In genomic region chr9:128829477-128830251, GRCh38 we compare ENCODE assay signal across 1 cellular context.
A peak's percentile ranks its signal among the peaks of the same experiment; 100 is the strongest.
TF ChIP-seq lines count a peak whose summit lies in the region.

TSS of gene SPOUT1 (minus strand) at chr9:128829794. CDS start at chr9:128829780, 14 bp downstream.

TF ChIP-seq in HEK293, 187 proteins besides CTCF, POLR2A, EP300 and RAD21 (continued from another document):
- TF ChIP-seq, protein P1, sequence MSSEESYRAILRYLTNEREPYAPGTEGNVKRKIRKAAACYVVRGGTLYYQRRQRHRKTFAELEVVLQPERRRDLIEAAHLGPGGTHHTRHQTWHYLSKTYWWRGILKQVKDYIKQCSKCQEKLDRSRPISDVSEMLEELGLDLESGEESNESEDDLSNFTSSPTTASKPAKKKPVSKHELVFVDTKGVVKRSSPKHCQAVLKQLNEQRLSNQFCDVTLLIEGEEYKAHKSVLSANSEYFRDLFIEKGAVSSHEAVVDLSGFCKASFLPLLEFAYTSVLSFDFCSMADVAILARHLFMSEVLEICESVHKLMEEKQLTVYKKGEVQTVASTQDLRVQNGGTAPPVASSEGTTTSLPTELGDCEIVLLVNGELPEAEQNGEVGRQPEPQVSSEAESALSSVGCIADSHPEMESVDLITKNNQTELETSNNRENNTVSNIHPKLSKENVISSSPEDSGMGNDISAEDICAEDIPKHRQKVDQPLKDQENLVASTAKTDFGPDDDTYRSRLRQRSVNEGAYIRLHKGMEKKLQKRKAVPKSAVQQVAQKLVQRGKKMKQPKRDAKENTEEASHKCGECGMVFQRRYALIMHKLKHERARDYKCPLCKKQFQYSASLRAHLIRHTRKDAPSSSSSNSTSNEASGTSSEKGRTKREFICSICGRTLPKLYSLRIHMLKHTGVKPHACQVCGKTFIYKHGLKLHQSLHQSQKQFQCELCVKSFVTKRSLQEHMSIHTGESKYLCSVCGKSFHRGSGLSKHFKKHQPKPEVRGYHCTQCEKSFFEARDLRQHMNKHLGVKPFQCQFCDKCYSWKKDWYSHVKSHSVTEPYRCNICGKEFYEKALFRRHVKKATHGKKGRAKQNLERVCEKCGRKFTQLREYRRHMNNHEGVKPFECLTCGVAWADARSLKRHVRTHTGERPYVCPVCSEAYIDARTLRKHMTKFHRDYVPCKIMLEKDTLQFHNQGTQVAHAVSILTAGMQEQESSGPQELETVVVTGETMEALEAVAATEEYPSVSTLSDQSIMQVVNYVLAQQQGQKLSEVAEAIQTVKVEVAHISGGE (tag by site-specific recombination; conservative IDR thresholded peaks at IDR 0.05; ENCODE audit: low read depth), result peak; percentile 84
- TF ChIP-seq PRDM1 (tag by site-specific recombination; IDR thresholded peaks at IDR 0.05) (no peak), ZBTB1 (tag by site-specific recombination; IDR thresholded peaks at IDR 0.05) (no peak), ZNF473 (tag by site-specific recombination; IDR thresholded peaks at IDR 0.05) (no peak), ZNF280C (tag by site-specific recombination; IDR thresholded peaks at IDR 0.05) (no peak), KLF10 (tag by site-specific recombination; IDR thresholded peaks at IDR 0.05) (peak; percentile 99), ZNF791 (tag by site-specific recombination; IDR thresholded peaks at IDR 0.05) (no peak), ZNF16 (tag by site-specific recombination; IDR thresholded peaks at IDR 0.05; ENCODE audit: low read depth) (no peak), ZNF19 (tag by site-specific recombination; IDR thresholded peaks at IDR 0.05; ENCODE audit: low read depth) (no peak), ZNF776 (tag by site-specific recombination; IDR thresholded peaks at IDR 0.05; ENCODE audit: borderline replicate concordance) (no peak), ZNF544 (tag by site-specific recombination; IDR thresholded peaks at IDR 0.05) (no peak), ZBTB10 (tag by site-specific recombination; IDR thresholded peaks at IDR 0.05) (no peak), ZSCAN30 (tag by site-specific recombination; IDR thresholded peaks at IDR 0.05) (peak; percentile 84), ZNF248 (tag by site-specific recombination; IDR thresholded peaks at IDR 0.05) (no peak), BCL11B (tag by site-specific recombination; IDR thresholded peaks at IDR 0.05; ENCODE audit: low read depth) (no peak), YY2 (tag by site-specific recombination; IDR thresholded peaks at IDR 0.05) (peak; percentile 89), ZBTB48 (tag by site-specific recombination; IDR thresholded peaks at IDR 0.05) (peak; percentile 86), ZNF560 (tag by site-specific recombination; IDR thresholded peaks at IDR 0.05; ENCODE audit: borderline replicate concordance) (no peak), ZNF624 (tag by site-specific recombination; IDR thresholded peaks at IDR 0.05) (no peak), ZNF341 (tag by site-specific recombination; IDR thresholded peaks at IDR 0.05; ENCODE audit: low read depth) (peak; percentile 76), ZNF416 (tag by site-specific recombination; IDR thresholded peaks at IDR 0.05) (no peak), KLF8 (tag by site-specific recombination; IDR thresholded peaks at IDR 0.05) (peak; percentile 94), HOXA7 (CRISPR knock-in tag; IDR thresholded peaks at IDR 0.05; ENCODE audit: borderline replicate concordance) (no peak), ZNF239 (tag by site-specific recombination; IDR thresholded peaks at IDR 0.05) (no peak), FEZF1 (tag by site-specific recombination; IDR thresholded peaks at IDR 0.05) (no peak), ZNF837 (tag by site-specific recombination; IDR thresholded peaks at IDR 0.05) (no peak), ZNF138 (tag by site-specific recombination; IDR thresholded peaks at IDR 0.05; ENCODE audit: borderline replicate concordance) (no peak), OSR2 (tag by site-specific recombination; IDR thresholded peaks at IDR 0.05) (no peak), GFI1B (tag by site-specific recombination; IDR thresholded peaks at IDR 0.05) (no peak), ZNF112 (tag by site-specific recombination; IDR thresholded peaks at IDR 0.05) (no peak), ZNF350 (tag by site-specific recombination; IDR thresholded peaks at IDR 0.05) (no peak), ZNF274 (IDR thresholded peaks at IDR 0.05; ENCODE audit: low read length) (no peak), ZNF274 (tag by site-specific recombination; IDR thresholded peaks at IDR 0.05; ENCODE audit: borderline replicate concordance) (no peak), ZNF133 (tag by site-specific recombination; IDR thresholded peaks at IDR 0.05) (no peak), ZNF184 (tag by site-specific recombination; IDR thresholded peaks at IDR 0.05) (no peak), ZNF423 (tag by site-specific recombination; IDR thresholded peaks at IDR 0.05) (no peak), ZNF132 (tag by site-specific recombination; IDR thresholded peaks at IDR 0.05; ENCODE audit: borderline replicate concordance) (no peak), ZNF324 (tag by site-specific recombination; IDR thresholded peaks at IDR 0.05) (peak; percentile 74; the same call in 1 of the 2 replicates), ZNF354C (tag by site-specific recombination; IDR thresholded peaks at IDR 0.05; ENCODE audit: borderline replicate concordance, low read depth) (no peak), ZNF114 (tag by site-specific recombination; IDR thresholded peaks at IDR 0.05) (no peak), TCF7L2 (IDR thresholded peaks at IDR 0.05; ENCODE audit: borderline replicate concordance, low read depth, low read length) (no peak), ZNF548 (tag by site-specific recombination; IDR thresholded peaks at IDR 0.05) (no peak), ZBTB26 (tag by site-specific recombination; optimal IDR thresholded peaks at IDR 0.05) (peak; percentile 90), ZFP41 (tag by site-specific recombination; IDR thresholded peaks at IDR 0.05; ENCODE audit: borderline replicate concordance) (no peak), SP7 (tag by site-specific recombination; IDR thresholded peaks at IDR 0.05) (peak; percentile 65), ZNF555 (tag by site-specific recombination; conservative IDR thresholded peaks at IDR 0.05) (no peak), ZNF521 (tag by site-specific recombination; IDR thresholded peaks at IDR 0.05) (no peak), ZBTB17 (tag by site-specific recombination; IDR thresholded peaks at IDR 0.05) (peak; percentile 47)
- TF ChIP-seq, protein P2, sequence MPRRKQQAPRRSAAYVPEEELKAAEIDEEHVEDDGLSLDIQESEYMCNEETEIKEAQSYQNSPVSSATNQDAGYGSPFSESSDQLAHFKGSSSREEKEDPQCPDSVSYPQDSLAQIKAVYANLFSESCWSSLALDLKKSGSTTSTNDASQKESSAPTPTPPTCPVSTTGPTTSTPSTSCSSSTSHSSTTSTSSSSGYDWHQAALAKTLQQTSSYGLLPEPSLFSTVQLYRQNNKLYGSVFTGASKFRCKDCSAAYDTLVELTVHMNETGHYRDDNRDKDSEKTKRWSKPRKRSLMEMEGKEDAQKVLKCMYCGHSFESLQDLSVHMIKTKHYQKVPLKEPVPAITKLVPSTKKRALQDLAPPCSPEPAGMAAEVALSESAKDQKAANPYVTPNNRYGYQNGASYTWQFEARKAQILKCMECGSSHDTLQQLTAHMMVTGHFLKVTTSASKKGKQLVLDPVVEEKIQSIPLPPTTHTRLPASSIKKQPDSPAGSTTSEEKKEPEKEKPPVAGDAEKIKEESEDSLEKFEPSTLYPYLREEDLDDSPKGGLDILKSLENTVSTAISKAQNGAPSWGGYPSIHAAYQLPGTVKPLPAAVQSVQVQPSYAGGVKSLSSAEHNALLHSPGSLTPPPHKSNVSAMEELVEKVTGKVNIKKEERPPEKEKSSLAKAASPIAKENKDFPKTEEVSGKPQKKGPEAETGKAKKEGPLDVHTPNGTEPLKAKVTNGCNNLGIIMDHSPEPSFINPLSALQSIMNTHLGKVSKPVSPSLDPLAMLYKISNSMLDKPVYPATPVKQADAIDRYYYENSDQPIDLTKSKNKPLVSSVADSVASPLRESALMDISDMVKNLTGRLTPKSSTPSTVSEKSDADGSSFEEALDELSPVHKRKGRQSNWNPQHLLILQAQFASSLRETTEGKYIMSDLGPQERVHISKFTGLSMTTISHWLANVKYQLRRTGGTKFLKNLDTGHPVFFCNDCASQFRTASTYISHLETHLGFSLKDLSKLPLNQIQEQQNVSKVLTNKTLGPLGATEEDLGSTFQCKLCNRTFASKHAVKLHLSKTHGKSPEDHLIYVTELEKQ (tag by site-specific recombination; IDR thresholded peaks at IDR 0.05; ENCODE audit: borderline replicate concordance), result no peak
- TF ChIP-seq, protein P3, sequence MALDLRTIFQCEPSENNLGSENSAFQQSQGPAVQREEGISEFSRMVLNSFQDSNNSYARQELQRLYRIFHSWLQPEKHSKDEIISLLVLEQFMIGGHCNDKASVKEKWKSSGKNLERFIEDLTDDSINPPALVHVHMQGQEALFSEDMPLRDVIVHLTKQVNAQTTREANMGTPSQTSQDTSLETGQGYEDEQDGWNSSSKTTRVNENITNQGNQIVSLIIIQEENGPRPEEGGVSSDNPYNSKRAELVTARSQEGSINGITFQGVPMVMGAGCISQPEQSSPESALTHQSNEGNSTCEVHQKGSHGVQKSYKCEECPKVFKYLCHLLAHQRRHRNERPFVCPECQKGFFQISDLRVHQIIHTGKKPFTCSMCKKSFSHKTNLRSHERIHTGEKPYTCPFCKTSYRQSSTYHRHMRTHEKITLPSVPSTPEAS (tag by site-specific recombination; IDR thresholded peaks at IDR 0.05), result peak; percentile 71
- TF ChIP-seq, protein P4, sequence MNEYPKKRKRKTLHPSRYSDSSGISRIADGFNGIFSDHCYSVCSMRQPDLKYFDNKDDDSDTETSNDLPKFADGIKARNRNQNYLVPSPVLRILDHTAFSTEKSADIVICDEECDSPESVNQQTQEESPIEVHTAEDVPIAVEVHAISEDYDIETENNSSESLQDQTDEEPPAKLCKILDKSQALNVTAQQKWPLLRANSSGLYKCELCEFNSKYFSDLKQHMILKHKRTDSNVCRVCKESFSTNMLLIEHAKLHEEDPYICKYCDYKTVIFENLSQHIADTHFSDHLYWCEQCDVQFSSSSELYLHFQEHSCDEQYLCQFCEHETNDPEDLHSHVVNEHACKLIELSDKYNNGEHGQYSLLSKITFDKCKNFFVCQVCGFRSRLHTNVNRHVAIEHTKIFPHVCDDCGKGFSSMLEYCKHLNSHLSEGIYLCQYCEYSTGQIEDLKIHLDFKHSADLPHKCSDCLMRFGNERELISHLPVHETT (tag by site-specific recombination; IDR thresholded peaks at IDR 0.05), result no peak
- TF ChIP-seq, protein P5, sequence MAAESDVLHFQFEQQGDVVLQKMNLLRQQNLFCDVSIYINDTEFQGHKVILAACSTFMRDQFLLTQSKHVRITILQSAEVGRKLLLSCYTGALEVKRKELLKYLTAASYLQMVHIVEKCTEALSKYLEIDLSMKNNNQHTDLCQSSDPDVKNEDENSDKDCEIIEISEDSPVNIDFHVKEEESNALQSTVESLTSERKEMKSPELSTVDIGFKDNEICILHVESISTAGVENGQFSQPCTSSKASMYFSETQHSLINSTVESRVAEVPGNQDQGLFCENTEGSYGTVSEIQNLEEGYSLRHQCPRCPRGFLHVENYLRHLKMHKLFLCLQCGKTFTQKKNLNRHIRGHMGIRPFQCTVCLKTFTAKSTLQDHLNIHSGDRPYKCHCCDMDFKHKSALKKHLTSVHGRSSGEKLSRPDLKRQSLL (tag by site-specific recombination; IDR thresholded peaks at IDR 0.05), result peak; percentile 58; the same call in 1 of the 2 replicates
TF ChIP-seq in HEK293: peak in this region for 53.
